1 cellular context compared by ENCODE assay signal in the genomic region with DNA sequence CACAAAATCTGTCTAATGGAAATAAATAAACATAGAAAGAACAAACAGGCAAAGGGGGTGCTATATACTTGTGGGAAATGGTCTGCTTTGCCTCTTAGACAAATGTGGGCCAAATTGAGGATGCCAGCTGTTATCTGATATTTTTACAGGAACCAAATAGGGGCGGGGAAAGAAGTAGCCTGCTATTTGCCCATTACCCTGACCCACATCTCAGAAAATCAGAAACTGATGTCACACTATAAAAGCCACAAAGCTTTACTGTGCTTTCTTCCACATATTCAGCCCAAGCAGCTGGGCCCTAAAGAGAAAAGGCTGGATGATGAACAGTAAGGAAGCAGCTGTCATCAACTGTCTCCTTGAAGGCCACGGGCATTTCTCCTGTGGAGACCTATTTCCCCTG.
TF ChIP-seq lines count a peak whose summit lies in the region.

No MANE protein-coding gene starts in this region.

TF ChIP-seq in GM12878, 131 proteins besides CTCF, POLR2A, EP300 and RAD21 (continued from another document):
- TF ChIP-seq, protein P1, sequence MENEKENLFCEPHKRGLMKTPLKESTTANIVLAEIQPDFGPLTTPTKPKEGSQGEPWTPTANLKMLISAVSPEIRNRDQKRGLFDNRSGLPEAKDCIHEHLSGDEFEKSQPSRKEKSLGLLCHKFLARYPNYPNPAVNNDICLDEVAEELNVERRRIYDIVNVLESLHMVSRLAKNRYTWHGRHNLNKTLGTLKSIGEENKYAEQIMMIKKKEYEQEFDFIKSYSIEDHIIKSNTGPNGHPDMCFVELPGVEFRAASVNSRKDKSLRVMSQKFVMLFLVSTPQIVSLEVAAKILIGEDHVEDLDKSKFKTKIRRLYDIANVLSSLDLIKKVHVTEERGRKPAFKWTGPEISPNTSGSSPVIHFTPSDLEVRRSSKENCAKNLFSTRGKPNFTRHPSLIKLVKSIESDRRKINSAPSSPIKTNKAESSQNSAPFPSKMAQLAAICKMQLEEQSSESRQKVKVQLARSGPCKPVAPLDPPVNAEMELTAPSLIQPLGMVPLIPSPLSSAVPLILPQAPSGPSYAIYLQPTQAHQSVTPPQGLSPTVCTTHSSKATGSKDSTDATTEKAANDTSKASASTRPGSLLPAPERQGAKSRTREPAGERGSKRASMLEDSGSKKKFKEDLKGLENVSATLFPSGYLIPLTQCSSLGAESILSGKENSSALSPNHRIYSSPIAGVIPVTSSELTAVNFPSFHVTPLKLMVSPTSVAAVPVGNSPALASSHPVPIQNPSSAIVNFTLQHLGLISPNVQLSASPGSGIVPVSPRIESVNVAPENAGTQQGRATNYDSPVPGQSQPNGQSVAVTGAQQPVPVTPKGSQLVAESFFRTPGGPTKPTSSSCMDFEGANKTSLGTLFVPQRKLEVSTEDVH (IDR thresholded peaks at IDR 0.05; ENCODE audit: low read depth, partially characterized antibody) = no peak
- no peak for TF ChIP-seq SRF (IDR thresholded peaks at IDR 0.05; ENCODE audit: low read depth in 2 of 2, low read length in 2 of 2)
- no peak for TF ChIP-seq RCOR1 (conservative IDR thresholded peaks at IDR 0.05; ENCODE audit: low read depth, low read length)
- no peak for TF ChIP-seq SIN3A (IDR thresholded peaks at IDR 0.05; ENCODE audit: low read depth, low read length)
